ENCODE assay signal across 1 cellular context in the genomic region with DNA sequence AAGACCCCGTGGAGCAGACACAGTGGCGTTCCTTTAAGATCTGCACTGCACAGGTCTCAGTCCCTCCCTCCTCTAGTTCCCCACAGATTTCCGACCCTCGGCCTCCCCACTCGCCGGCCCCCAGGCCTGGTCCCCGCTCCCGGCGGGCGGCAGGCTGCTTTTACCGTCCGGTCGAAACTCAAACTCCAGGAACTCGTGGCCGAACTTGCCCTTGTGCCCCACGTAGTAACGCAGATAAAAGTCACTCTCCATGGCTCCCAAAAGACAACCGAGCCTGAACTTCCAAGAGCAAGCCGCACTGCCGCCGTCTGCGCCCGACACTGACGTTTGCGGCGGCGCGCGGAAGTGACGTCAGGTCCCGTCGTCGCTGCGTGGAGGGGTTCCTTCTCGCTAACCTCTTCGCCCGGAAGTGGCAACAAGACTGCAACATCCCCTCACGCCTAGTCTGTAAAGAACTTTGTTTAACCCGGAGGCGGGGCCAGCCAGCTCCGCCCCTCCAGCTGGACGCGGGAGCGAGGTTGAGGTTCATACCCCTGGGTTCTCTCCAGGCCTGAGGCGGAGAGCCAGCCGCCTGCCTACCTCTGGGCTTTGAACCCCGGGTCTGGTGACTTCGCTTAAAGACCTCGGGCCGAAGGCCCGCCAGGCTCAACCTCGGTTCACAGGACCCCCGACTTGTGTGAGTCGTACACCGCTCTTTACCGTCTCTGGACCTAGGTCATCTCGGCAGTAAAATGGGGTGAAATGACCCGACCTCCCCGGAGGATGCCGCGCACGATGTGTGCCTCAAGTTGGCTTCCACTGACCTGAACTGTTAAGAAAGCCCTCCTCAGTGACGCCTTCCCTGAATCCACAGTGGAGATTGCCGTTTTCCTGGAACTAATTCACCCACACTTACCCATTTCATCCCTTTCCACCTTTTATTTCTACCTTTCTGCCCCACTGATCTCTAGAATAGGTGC.
TF ChIP-seq lines count a peak whose summit lies in the region.

A gene (minus strand): TSS at position 322 of the 959 bp plus-strand sequence. CDS start 70 bp downstream, at position 252.

TF ChIP-seq in GM23338, 12 proteins besides CTCF, POLR2A, EP300 and RAD21 (continued from another document):
- TF ChIP-seq, protein P1, sequence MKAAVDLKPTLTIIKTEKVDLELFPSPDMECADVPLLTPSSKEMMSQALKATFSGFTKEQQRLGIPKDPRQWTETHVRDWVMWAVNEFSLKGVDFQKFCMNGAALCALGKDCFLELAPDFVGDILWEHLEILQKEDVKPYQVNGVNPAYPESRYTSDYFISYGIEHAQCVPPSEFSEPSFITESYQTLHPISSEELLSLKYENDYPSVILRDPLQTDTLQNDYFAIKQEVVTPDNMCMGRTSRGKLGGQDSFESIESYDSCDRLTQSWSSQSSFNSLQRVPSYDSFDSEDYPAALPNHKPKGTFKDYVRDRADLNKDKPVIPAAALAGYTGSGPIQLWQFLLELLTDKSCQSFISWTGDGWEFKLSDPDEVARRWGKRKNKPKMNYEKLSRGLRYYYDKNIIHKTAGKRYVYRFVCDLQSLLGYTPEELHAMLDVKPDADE (IDR thresholded peaks at IDR 0.05), result peak; percentile 79
